Comparison of ENCODE assay signal across 8 cellular contexts in genomic region chr3:71064976-71065763, GRCh38.
DNase-seq lines count a peak whose midpoint lies in the region; ATAC-seq, FAIRE-seq and TF ChIP-seq lines count a peak whose summit lies in the region.

No MANE protein-coding gene starts in this region.

- H3K4me1 ChIP-seq in cardiac muscle cell (ENCODE audit: low read depth) (peaks cover 46% of the 10 kb centered on the region), pancreas (peaks cover 21 to 51% (median 42%) of the 10 kb centered on the region in 3 donors)

- no peak for TF ChIP-seq CTCF in RWPE1 (conservative IDR thresholded peaks at IDR 0.05; ENCODE audit: low read depth)
- TF ChIP-seq CTCF in cardiac muscle cell (IDR thresholded peaks at IDR 0.05; ENCODE audit: low read depth, low read length): no peak
- no peak for TF ChIP-seq CTCF in pancreas (IDR thresholded peaks at IDR 0.05)

- no peaks in the 10 kb centered on the region for H3K27me3 ChIP-seq in cardiac muscle cell
- H3K27me3 ChIP-seq in pancreas: no peaks in the 10 kb centered on the region

- intact Hi-C loops in pancreas (cut with DNase I): loop anchor here in 1 of 3 donors (5.0 to 10.0 kb wide), 2 partner anchors 57 to 60 kb away; no protein-coding TSS in a partner anchor

- 0 to 1% methylated on average over 79 of the region's 79 CpGs for WGBS in pancreas, 2 donors

- peaks cover 0 to 18% of the 10 kb centered on the region in 2 donors for H3K36me3 Mint-ChIP-seq in activated naive CD4-positive, alpha-beta T cell treated with anti-CD3 and anti-CD28 coated beads, Interleukin-2, amount 50 U/mL, for 72 hours

- H3K27ac ChIP-seq in RWPE1 (peak overlapping the region; percentile 95), cardiac muscle cell (peak overlapping the region; percentile 99), pancreas (peak overlapping the region; percentile 87 to 95 (median 94))

- CTCF ChIA-PET in RWPE1 (lab: Yijun Ruan, JAX): no interaction called here

- H3K4me3 ChIP-seq in cardiac muscle cell: peak overlapping the region; percentile 61
- peak overlapping the region; percentile 33 to 58 (median 55) for H3K4me3 ChIP-seq in pancreas

- peak overlapping the region in 1 of 2 donors; percentile 97 for H3K27ac Mint-ChIP-seq in activated naive CD4-positive, alpha-beta T cell treated with anti-CD3 and anti-CD28 coated beads, Interleukin-2, amount 50 U/mL, for 72 hours

- H3K9me3 ChIP-seq in cardiac muscle cell (ENCODE audit: low read depth) (no peaks in the 10 kb centered on the region), pancreas (no peaks in the 10 kb centered on the region)

- POLR2A ChIA-PET in RWPE1 (lab: Yijun Ruan, JAX; ENCODE audit: low non-redundant PET): no interaction called here

- ATAC-seq in HG03139 (IDR thresholded peaks at IDR 0.05; ENCODE audit: unreplicated experiment) (peak; percentile 23), pancreas (peak; percentile 36 to 72 (median 54)), HG03108 (IDR thresholded peaks at IDR 0.05; ENCODE audit: unreplicated experiment) (no peak), HG02623 (IDR thresholded peaks at IDR 0.05; ENCODE audit: unreplicated experiment) (no peak)
- ATAC-seq in activated naive CD4-positive, alpha-beta T cell treated with anti-CD3 and anti-CD28 coated beads, Interleukin-2, amount 50 U/mL, for 72 hours: peak; percentile 13 to 29

- H3K36me3 ChIP-seq in cardiac muscle cell: no peaks in the 10 kb centered on the region
- H3K36me3 ChIP-seq in pancreas: no peaks in the 10 kb centered on the region

- H3K9me3 Mint-ChIP-seq in activated naive CD4-positive, alpha-beta T cell treated with anti-CD3 and anti-CD28 coated beads, Interleukin-2, amount 50 U/mL, for 72 hours: no peaks in the 10 kb centered on the region

- DNase-seq in GDM1 (lab: John Stamatoyannopoulos, UW) (peak; percentile 9), RWPE1 (ENCODE audit: low spot score) (peak; percentile 26), cardiac muscle cell (ENCODE audit: low read depth in 1 of 2, low spot score in 1 of 2) (peak; percentile 51 to 80), pancreas (peak; percentile 58 to 84 (median 67))
- DNase-seq in activated naive CD4-positive, alpha-beta T cell treated with anti-CD3 and anti-CD28 coated beads, Interleukin-2, amount 50 U/mL, for 72 hours (ENCODE audit: low spot score in 2 of 2): peak; percentile 51 to 73

- FAIRE-seq in pancreas (lab: Jason Lieb, UNC): no peak

Comparison
In these comparisons a context has a peak if more than half of its experiments do, and no peak if none do; other contexts are left out.
1. DNase-seq: peak in every context shown above with its lines; median percentile 67 in pancreas; 66 in cardiac muscle cell; 62 in activated naive CD4-positive, alpha-beta T cell treated with anti-CD3 and anti-CD28 coated beads, Interleukin-2, amount 50 U/mL, for 72 hours; 26 in RWPE1; 9 in GDM1.
2. ATAC-seq: peak in HG03139 (single experiment), activated naive CD4-positive, alpha-beta T cell treated with anti-CD3 and anti-CD28 coated beads, Interleukin-2, amount 50 U/mL, for 72 hours (2 of 2) and pancreas (4 of 4); none in HG03108 (single experiment) and HG02623 (single experiment).
3. Peak in every context shown above with its lines, with median percentiles within 50 percentile points of each other: H3K27ac ChIP-seq.